ENCODE assay signal across 8 cellular contexts in genomic region chr15:53197426-53197839, GRCh38.
DNase-seq lines count a peak whose midpoint lies in the region; ATAC-seq and TF ChIP-seq lines count a peak whose summit lies in the region.

No MANE protein-coding gene starts in this region.

- H3K4me2 ChIP-seq in IMR-90 (ENCODE audit: low read depth, low read length) (no peak overlapping the region), OCI-LY1 (ENCODE audit: low read length) (no peak overlapping the region)

- dilution Hi-C loops in IMR-90 (cut with HindIII; ENCODE audit: low sequenced_read_pairs, unreplicated experiment), result no loop called here

- H3K79me1 ChIP-seq in IMR-90 (ENCODE audit: low read depth in 1 of 2, low read length in 2 of 2), result no peaks in the 10 kb centered on the region

- H3K9me1 ChIP-seq in IMR-90 (ENCODE audit: insufficient read depth, low read length), result no peaks in the 10 kb centered on the region

- no peak overlapping the region for H4K5ac ChIP-seq in IMR-90 (ENCODE audit: low read depth, low read length)

- no peak overlapping the region for H3K14ac ChIP-seq in IMR-90 (replicated peaks; ENCODE audit: low read depth, low read length)

- H3K4me3 ChIP-seq in IMR-90 (ENCODE audit: insufficient read depth, low read depth, low read length), result no peak overlapping the region
- H3K4me3 ChIP-seq in OCI-LY1 (ENCODE audit: low read depth, low read length, poor library complexity, severe bottlenecking), result no peak overlapping the region
- peak overlapping the region; percentile 0 to 17 for H3K4me3 ChIP-seq in ascending aorta

- H3K4me1 ChIP-seq in IMR-90 (ENCODE audit: control insufficient read depth, insufficient read depth, low read length) (no peaks in the 10 kb centered on the region), OCI-LY1 (ENCODE audit: insufficient read depth, low read length, severe bottlenecking) (no peaks in the 10 kb centered on the region), ascending aorta (no peaks in the 10 kb centered on the region)

- H2BK15ac ChIP-seq in IMR-90 (ENCODE audit: low read depth, low read length), result no peak overlapping the region

- no peak overlapping the region for H3K4ac ChIP-seq in IMR-90 (ENCODE audit: low read depth, low read length)

- no peaks in the 10 kb centered on the region for H3K27me3 ChIP-seq in IMR-90 (ENCODE audit: control insufficient read depth, insufficient read depth, low read length)
- H3K27me3 ChIP-seq in OCI-LY1 (ENCODE audit: insufficient read depth, low read length), result no peaks in the 10 kb centered on the region
- H3K27me3 ChIP-seq in ascending aorta, result no peaks in the 10 kb centered on the region

- H4K91ac ChIP-seq in IMR-90 (ENCODE audit: insufficient read depth, low read depth, low read length), result no peak overlapping the region

- no peak overlapping the region for H2BK5ac ChIP-seq in IMR-90 (ENCODE audit: low read depth, low read length, poor library complexity, severe bottlenecking)

- ATAC-seq in GM19452 (IDR thresholded peaks at IDR 0.05; ENCODE audit: unreplicated experiment) (peak; percentile 88), IMR-90 (ENCODE audit: low read depth) (no peak), GM21526 (IDR thresholded peaks at IDR 0.05; ENCODE audit: low FRiP score, unreplicated experiment) (no peak)

- H3K18ac ChIP-seq in IMR-90 (ENCODE audit: low read depth, low read length), result no peak overlapping the region

- peak; percentile 45 for TF ChIP-seq RAD21 in IMR-90 (IDR thresholded peaks at IDR 0.05; ENCODE audit: low read length)

- TF ChIP-seq CTCF in IMR-90 (conservative IDR thresholded peaks at IDR 0.05; ENCODE audit: low read depth, low read length) (peak; percentile 60), OCI-LY1 (IDR thresholded peaks at IDR 0.05; ENCODE audit: low read length) (peak; percentile 79), ascending aorta (IDR thresholded peaks at IDR 0.05) (peak; percentile 7 to 71 (median 65))

- CTCF ChIA-PET in IMR-90 (lab: Yijun Ruan, JAX), result no interaction called here

- H3K36me3 ChIP-seq in IMR-90 (ENCODE audit: control insufficient read depth, insufficient read depth, low read length), result no peaks in the 10 kb centered on the region
- H3K36me3 ChIP-seq in OCI-LY1 (ENCODE audit: insufficient read depth, low read length), result no peaks in the 10 kb centered on the region
- H3K36me3 ChIP-seq in ascending aorta, result no peaks in the 10 kb centered on the region

- no peak overlapping the region for H4K8ac ChIP-seq in IMR-90 (ENCODE audit: low read depth in 2 of 2, low read length in 2 of 2)

- no peak overlapping the region for H2BK20ac ChIP-seq in IMR-90 (ENCODE audit: low read depth, low read length)

- POLR2A ChIA-PET in IMR-90 (lab: Charles Lee; ENCODE audit: unreplicated experiment), result no interaction called here

- no peak overlapping the region for H2BK120ac ChIP-seq in IMR-90 (ENCODE audit: low read depth, low read length)

- H2AK5ac ChIP-seq in IMR-90 (ENCODE audit: low read depth, low read length), result no peak overlapping the region

- H3K9me2 ChIP-seq in OCI-LY1 (ENCODE audit: low read depth, low read length), result no peaks in the 10 kb centered on the region

- H3K27ac ChIP-seq in IMR-90 (ENCODE audit: insufficient read depth, low read length), result no peak overlapping the region
- no peak overlapping the region for H3K27ac ChIP-seq in OCI-LY1 (ENCODE audit: low read depth, low read length, poor library complexity, severe bottlenecking)
- no peak overlapping the region for H3K27ac ChIP-seq in ascending aorta

- H4K20me1 ChIP-seq in IMR-90 (ENCODE audit: insufficient read depth, low read length) (no peaks in the 10 kb centered on the region), OCI-LY1 (ENCODE audit: insufficient read depth, low read length) (no peaks in the 10 kb centered on the region)

- H3K56ac ChIP-seq in IMR-90 (ENCODE audit: extremely low read depth, insufficient read depth, low read length), result no peak overlapping the region

- H3K9ac ChIP-seq in IMR-90 (ENCODE audit: low read depth, low read length) (no peak overlapping the region), OCI-LY1 (ENCODE audit: low read length) (no peak overlapping the region)

- no peak overlapping the region for H3K23ac ChIP-seq in IMR-90 (ENCODE audit: low read depth, low read length)

- intact Hi-C loops in IMR-90 (cut with micrococcal nuclease) (no loop called here), ascending aorta (cut with DNase I) (loop anchor here (10.0 kb wide), 1 partner anchor 413 kb away; no protein-coding TSS in a partner anchor)

- H2AK9ac ChIP-seq in IMR-90 (replicated peaks; ENCODE audit: low read depth, low read length, poor library complexity), result no peak overlapping the region

- H2AFZ ChIP-seq in IMR-90 (replicated peaks; ENCODE audit: low read length, poor library complexity), result no peak overlapping the region
- H2AFZ ChIP-seq in OCI-LY1 (ENCODE audit: low read length), result no peak overlapping the region

- DNase-seq in Caki2 (ENCODE audit: low read depth), result peak; percentile 44
- peak; percentile 2 for DNase-seq in IMR-90
- peak in 1 of 2 donors; percentile 65 for DNase-seq in ascending aorta (ENCODE audit: low spot score in 2 of 2)
- DNase-seq in iPS DF 19.7 (ENCODE audit: low read depth, low spot score), result peak; percentile 59
- peak; percentile 7 to 44 (median 38) for DNase-seq in stimulated activated CD4-positive, alpha-beta T cell treated with anti-CD3 and anti-CD28 coated beads, Interleukin-12 subunit alpha, Interleukin-12 subunit beta, amount 100 ng/mL, for 48 hours (ENCODE audit: low read depth in 2 of 3, low spot score in 1 of 3)

- H3K9me3 ChIP-seq in IMR-90 (ENCODE audit: control insufficient read depth, insufficient read depth, low read length) (peaks cover 18% of the 10 kb centered on the region), OCI-LY1 (ENCODE audit: low read length) (no peaks in the 10 kb centered on the region), ascending aorta (no peaks in the 10 kb centered on the region)

- no peaks in the 10 kb centered on the region for H3F3A ChIP-seq in OCI-LY1 (ENCODE audit: insufficient read depth, low read length)

- in situ Hi-C loops in Caki2 (cut with HindIII; ENCODE audit: low pct_unique_long_range_greater_than_20kb, low sequenced_read_pairs), result no loop called here
- in situ Hi-C loops in IMR-90 (cut with MboI; ENCODE audit: low sequenced_read_pairs), result no loop called here

- 0% methylated on average over 5 of the region's 23 CpGs; no CpG with 5 or more reads in 1 of the 2 experiments for WGBS in IMR-90 (ENCODE audit: extremely low coverage in 2 of 2, insufficient read length in 1 of 2), 2 experiments

- no peak for TF ChIP-seq POLR2A in IMR-90 (IDR thresholded peaks at IDR 0.05; ENCODE audit: low read depth, low read length)

- BruUV-seq in IMR-90 (replicated peaks; lab: Mats Ljungman, UMichigan), result no TSS peak

- H3K79me2 ChIP-seq in OCI-LY1 (ENCODE audit: insufficient read depth, low read length), result no peaks in the 10 kb centered on the region

TF ChIP-seq in IMR-90, 13 proteins besides CTCF, POLR2A, EP300 and RAD21:
- TF ChIP-seq CHD1 (IDR thresholded peaks at IDR 0.05; ENCODE audit: low read depth, low read length), result no peak
- TF ChIP-seq CEBPB (IDR thresholded peaks at IDR 0.05; ENCODE audit: low read depth, low read length), result no peak
- no peak for TF ChIP-seq FOS (IDR thresholded peaks at IDR 0.05; ENCODE audit: low read depth, low read length)
- peak; percentile 17; the same call in 1 of the 2 replicates for TF ChIP-seq SMC3 (IDR thresholded peaks at IDR 0.05; ENCODE audit: low read depth, low read length)
- TF ChIP-seq USF2 (IDR thresholded peaks at IDR 0.05; ENCODE audit: low read depth, low read length), result peak; percentile 17; the same call in 1 of the 2 replicates

Comparison
In these comparisons a context has a peak if more than half of its experiments do, and no peak if none do; other contexts are left out.
1. H3K4me3 ChIP-seq: peak in ascending aorta (2 of 2); none in IMR-90 (single experiment) and OCI-LY1 (single experiment).
2. Peak in every context shown above with its lines, with median percentiles within 50 percentile points of each other: CTCF ChIP-seq.